Comparison of ENCODE assay signal across 22 cellular contexts in the genomic region with DNA sequence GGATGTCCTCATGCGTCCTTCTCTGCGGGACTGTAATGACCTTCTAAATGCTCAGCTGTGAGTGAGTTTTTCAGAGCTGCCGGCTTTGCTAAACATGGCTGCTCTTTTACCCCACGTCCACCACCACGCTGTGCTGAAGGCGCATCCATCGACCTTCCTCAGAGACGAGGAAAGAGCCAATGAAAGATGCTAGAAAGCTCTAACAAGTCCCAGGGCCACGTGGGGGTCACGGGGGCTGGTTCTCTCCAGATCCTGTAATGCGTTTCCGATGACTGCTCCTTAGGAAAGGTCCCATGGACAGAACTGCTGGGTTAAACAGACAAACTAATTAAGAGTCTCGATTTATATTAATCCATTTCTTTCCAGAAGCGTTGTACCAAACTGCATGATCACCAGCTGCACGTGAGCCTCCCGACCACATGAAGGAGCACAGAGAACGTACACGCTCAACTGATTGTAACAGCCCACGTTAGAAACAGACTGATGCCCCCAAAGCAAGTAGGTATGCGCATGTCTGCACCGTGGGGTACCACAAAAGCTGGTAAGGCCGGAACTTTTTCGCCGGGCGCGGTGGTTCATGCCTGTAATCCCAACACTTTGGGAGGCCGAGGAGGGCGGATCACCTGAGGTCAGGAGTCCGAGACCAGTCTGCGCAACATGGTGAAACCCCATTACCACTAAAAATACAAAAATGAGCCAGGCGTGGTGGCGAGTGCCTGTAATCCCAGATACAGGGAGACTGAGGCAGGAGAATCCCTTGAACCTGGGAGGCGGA.
DNase-seq lines count a peak whose midpoint lies in the region; ATAC-seq and TF ChIP-seq lines count a peak whose summit lies in the region.
"Had no signal": no experiment of that assay in that cellular context is flagged by ENCODE, and none has a peak within 500 bp of the region (broad histone marks: within the 10 kb centered on the region; RNA-seq: fewer than 3 reads in every experiment).

No MANE protein-coding gene starts in this region.

- peak overlapping the region; percentile 33; the same call in 1 of the 2 replicates for H3K4me3 ChIP-seq in BLaER1
- H3K4me3 ChIP-seq in Jurkat, Clone E6-1 (ENCODE audit: low read length) = no peak overlapping the region
- no peak overlapping the region for H3K4me3 ChIP-seq in left lung
- H3K4me3 ChIP-seq: GM23248, HAP-1 had no signal

- peak overlapping the region; percentile 72 for H3K9ac ChIP-seq in BLaER1
- H3K9ac ChIP-seq: GM23248 had no signal

- H3K4me2 ChIP-seq in BLaER1 = peak overlapping the region; percentile 77

- intact Hi-C loops in left lung (cut with DNase I) (no loop called here), sciatic nerve (cut with DNase I) (loop anchor here (10.0 kb wide), 1 partner anchor 317 kb away; no protein-coding TSS in a partner anchor)

- H3K36me3 ChIP-seq in BLaER1 = peaks cover 32% of the 10 kb centered on the region
- H3K36me3 ChIP-seq in left lung = no peaks in the 10 kb centered on the region
- H3K36me3 ChIP-seq: HAP-1 had no signal

- TF ChIP-seq CTCF in left lung (IDR thresholded peaks at IDR 0.05) = no peak

- H4K20me1 ChIP-seq in BLaER1 = no peaks in the 10 kb centered on the region

- no peak for ATAC-seq in left lung
- no peak for ATAC-seq in sciatic nerve
- ATAC-seq in HG02938 (IDR thresholded peaks at IDR 0.05; ENCODE audit: unreplicated experiment) = no peak
- ATAC-seq in GM18520 (IDR thresholded peaks at IDR 0.05; ENCODE audit: unreplicated experiment) = no peak

- H3K9me3 ChIP-seq in BLaER1 (no peaks in the 10 kb centered on the region), left lung (no peaks in the 10 kb centered on the region)
- H3K9me3 ChIP-seq: Caco-2, HAP-1 had no signal

- peak; percentile 50 for DNase-seq in Jurkat, Clone E6-1 (ENCODE audit: low read depth, low spot score)
- DNase-seq in left lung (peak; percentile 6 to 46), sciatic nerve (ENCODE audit: low spot score) (peak; percentile 31), hepatic stellate cell (ENCODE audit: low spot score) (no peak)
- no peak for DNase-seq in stimulated activated CD4-positive, alpha-beta T cell treated with anti-CD3 and anti-CD28 coated beads, Interleukin-4, amount 100 ng/mL, for 4 hours
- DNase-seq: Caco-2; CD4-positive, alpha-beta memory T cell; DMS 273 treated with DMSO at 0.1 percent for 48 hours; GM23248; Kasumi-1; NCI-H1694; NCI-H2081; NCI-H2171; NCI-H345; NCI-H774; NK-92 treated with Interleukin-12 subunit alpha and Interleukin-12 subunit beta, amount 100 ng/mL, for 24 hours; SIG-M5 had no signal

- no peaks in the 10 kb centered on the region for H3K27me3 ChIP-seq in BLaER1
- H3K27me3 ChIP-seq in left lung = peaks cover 0 to 14% of the 10 kb centered on the region in 2 donors

- H3K27ac ChIP-seq in BLaER1 = peak overlapping the region; percentile 92
- H3K27ac ChIP-seq in left lung = no peak overlapping the region
- H3K27ac ChIP-seq: GM23248, RWPE1 had no signal

- peaks cover 95% of the 10 kb centered on the region for H3K4me1 ChIP-seq in BLaER1
- H3K4me1 ChIP-seq in left lung = no peaks in the 10 kb centered on the region
- H3K4me1 ChIP-seq: Caco-2, HAP-1 had no signal

Comparison
In these comparisons a context has a peak if more than half of its experiments do, and no peak if none do; other contexts are left out.
1. DNase-seq: peak in Jurkat, Clone E6-1 (single experiment), left lung (2 of 2) and sciatic nerve (single experiment); none in hepatic stellate cell (single experiment) and stimulated activated CD4-positive, alpha-beta T cell treated with anti-CD3 and anti-CD28 coated beads, Interleukin-4, amount 100 ng/mL, for 4 hours (0 of 2).